In the genomic region with DNA sequence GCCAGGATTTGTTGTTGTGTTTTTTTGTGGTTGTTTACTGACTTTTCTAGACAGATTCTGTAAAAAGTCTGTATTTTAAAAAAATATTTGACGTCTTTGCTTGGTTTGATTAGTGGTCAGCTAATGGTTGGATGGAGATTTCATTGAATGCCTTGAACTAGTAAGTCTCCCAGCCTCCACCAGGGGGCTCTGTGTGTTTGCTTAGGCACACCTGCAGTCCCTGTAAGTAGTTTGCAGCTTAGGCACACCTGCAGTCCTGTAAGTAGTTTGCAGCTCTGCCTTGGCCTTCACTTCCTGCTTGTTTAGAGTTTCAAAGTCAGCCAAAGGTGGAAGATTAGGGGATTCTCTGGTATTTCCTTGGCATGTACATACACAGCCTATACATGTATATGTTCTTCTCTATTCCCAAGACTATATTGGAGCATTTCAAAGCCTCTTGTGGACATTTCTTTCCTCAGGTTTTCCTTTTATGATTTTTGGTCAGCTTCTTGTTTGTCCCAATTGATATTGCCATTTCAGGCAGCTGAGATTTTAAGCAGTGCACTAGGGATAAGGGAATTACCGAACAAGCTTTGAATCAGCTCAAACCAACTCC, we compare ENCODE assay signal across 8 cellular contexts.
DNase-seq lines count a peak whose midpoint lies in the region; ATAC-seq, FAIRE-seq and TF ChIP-seq lines count a peak whose summit lies in the region.

No MANE protein-coding gene starts in this region.

- intact Hi-C loops in CD4-positive, alpha-beta memory T cell (cut with micrococcal nuclease) = loop anchor here (1.0 to 5.0 kb wide), 2 partner anchors 107 to 168 kb away; no protein-coding TSS in a partner anchor
- intact Hi-C loops in PC-3 (cut with micrococcal nuclease) = loop anchor here (1.0 kb wide), 1 partner anchor 107 kb away; no protein-coding TSS in a partner anchor

- H3F3A ChIP-seq in PC-3 (ENCODE audit: low read length, unreplicated experiment) = no peaks in the 10 kb centered on the region

- H3K9me3 Mint-ChIP-seq in CD4-positive, alpha-beta memory T cell = no peaks in the 10 kb centered on the region
- peaks cover 3% of the 10 kb centered on the region for H3K9me3 Mint-ChIP-seq in progenitor cell of endocrine pancreas (ENCODE audit: low read depth)

- no peak overlapping the region for H3K4me3 ChIP-seq in CD4-positive, alpha-beta memory T cell (ENCODE audit: low read length in 2 of 2)
- H3K4me3 ChIP-seq in PC-3 (ENCODE audit: low read length) = no peak overlapping the region
- H3K4me3 ChIP-seq in gastroesophageal sphincter = no peak overlapping the region

- peak overlapping the region in 1 of 8 donors; percentile 4 for H3K4me3 Mint-ChIP-seq in CD4-positive, alpha-beta memory T cell
- H3K4me3 Mint-ChIP-seq in progenitor cell of endocrine pancreas (ENCODE audit: low read depth) = no peak overlapping the region

- H3K9ac ChIP-seq in PC-3 (ENCODE audit: low read length) = no peak overlapping the region

- H4K20me1 ChIP-seq in PC-3 (ENCODE audit: low read length) = no peaks in the 10 kb centered on the region

- H3K9me3 ChIP-seq in CD4-positive, alpha-beta memory T cell (ENCODE audit: control insufficient read depth in 1 of 2, low read length in 2 of 2) = no peaks in the 10 kb centered on the region
- H3K9me3 ChIP-seq in PC-3 (ENCODE audit: low read length) (no peaks in the 10 kb centered on the region), gastroesophageal sphincter (no peaks in the 10 kb centered on the region)

- POLR2A ChIA-PET in CD4-positive, alpha-beta memory T cell (lab: Charles Lee; ENCODE audit: partially characterized antibody) = interaction anchor here (1.2 kb wide), 1 partner anchor 9 kb away, joined by 5 read pairs; no protein-coding TSS in a partner anchor
- POLR2A ChIA-PET in PC-3 (lab: Charles Lee; ENCODE audit: unreplicated experiment) = no interaction called here

- peak; percentile 79 for TF ChIP-seq CTCF in PC-3 (conservative IDR thresholded peaks at IDR 0.05; ENCODE audit: low read depth, low read length)
- TF ChIP-seq CTCF in gastroesophageal sphincter (IDR thresholded peaks at IDR 0.05) = peak; percentile 30 to 59 (median 41)
- TF ChIP-seq CTCF in progenitor cell of endocrine pancreas (IDR thresholded peaks at IDR 0.05; ENCODE audit: unreplicated experiment) = peak; percentile 63

- no peaks in the 10 kb centered on the region for H3K36me3 ChIP-seq in CD4-positive, alpha-beta memory T cell (ENCODE audit: insufficient read depth, low read length)
- H3K36me3 ChIP-seq in PC-3 (ENCODE audit: low read depth, low read length) = no peaks in the 10 kb centered on the region
- H3K36me3 ChIP-seq in gastroesophageal sphincter = peaks cover 0 to 9% of the 10 kb centered on the region in 2 donors

- peaks cover 45 to 57% (median 48%) of the 10 kb centered on the region in 4 donors for H3K4me1 Mint-ChIP-seq in CD4-positive, alpha-beta memory T cell
- peaks cover 15% of the 10 kb centered on the region for H3K4me1 Mint-ChIP-seq in progenitor cell of endocrine pancreas (ENCODE audit: low read depth)

- FAIRE-seq in GM19239 (lab: Jason Lieb, UNC) = peak; percentile 54

- H3K27ac ChIP-seq in CD4-positive, alpha-beta memory T cell (ENCODE audit: low read depth, low read length) = no peak overlapping the region
- no peak overlapping the region for H3K27ac ChIP-seq in PC-3 (ENCODE audit: low read length)
- no peak overlapping the region for H3K27ac ChIP-seq in gastroesophageal sphincter

- DNase-seq in CD4-positive, alpha-beta memory T cell = peak; percentile 50 to 71 (median 54)
- DNase-seq in GM19239 (ENCODE audit: insufficient read length, low spot score) (peak; percentile 48), PC-3 (peak; percentile 77), activated T-helper 1 cell treated with Interleukin-2 at 50 U/mL for 16 hours (ENCODE audit: low read depth) (peak; percentile 32), progenitor cell of endocrine pancreas (ENCODE audit: low spot score, unreplicated experiment) (peak; percentile 22), DMS79 treated with DMSO at 0.1 percent for 48 hours (lab: John Stamatoyannopoulos, UW) (no peak)

- H3K27ac Mint-ChIP-seq in CD4-positive, alpha-beta memory T cell = peak overlapping the region in 2 of 7 donors; percentile 8 to 65
- no peak overlapping the region for H3K27ac Mint-ChIP-seq in progenitor cell of endocrine pancreas

- no peaks in the 10 kb centered on the region for H3K9me2 ChIP-seq in PC-3 (replicated peaks; ENCODE audit: low read length)

- H2AFZ ChIP-seq in PC-3 (ENCODE audit: low read length) = no peak overlapping the region

- peaks cover 19% of the 10 kb centered on the region for H3K4me1 ChIP-seq in CD4-positive, alpha-beta memory T cell (ENCODE audit: insufficient read depth, low read length)
- peaks cover 15% of the 10 kb centered on the region for H3K4me1 ChIP-seq in PC-3 (ENCODE audit: insufficient read depth, low read length)
- peaks cover 3 to 55% (median 4%) of the 10 kb centered on the region in 3 donors for H3K4me1 ChIP-seq in gastroesophageal sphincter

- peaks cover 30 to 33% of the 10 kb centered on the region in 2 donors for H3K36me3 Mint-ChIP-seq in CD4-positive, alpha-beta memory T cell
- peaks cover 13% of the 10 kb centered on the region for H3K36me3 Mint-ChIP-seq in progenitor cell of endocrine pancreas (ENCODE audit: insufficient read depth)

- no peak overlapping the region for H3K4me2 ChIP-seq in PC-3 (ENCODE audit: low read length)

- CTCF ChIA-PET in CD4-positive, alpha-beta memory T cell (lab: Charles Lee; ENCODE audit: partially characterized antibody) = interaction anchor here (0.7 to 4.6 kb wide), 28 partner anchors 9 to 1949 kb away, joined by 3 to 51 read pairs (median 4); no protein-coding TSS in a partner anchor
- CTCF ChIA-PET in PC-3 (lab: Charles Lee) = interaction anchor here (0.5 to 1.6 kb wide), 4 partner anchors 72 to 110 kb away, joined by 3 to 18 read pairs (median 4); no protein-coding TSS in a partner anchor

- no peak for TF ChIP-seq EP300 in gastroesophageal sphincter (IDR thresholded peaks at IDR 0.05)

- H3K27me3 Mint-ChIP-seq in CD4-positive, alpha-beta memory T cell = no peaks in the 10 kb centered on the region
- H3K27me3 Mint-ChIP-seq in progenitor cell of endocrine pancreas = no peaks in the 10 kb centered on the region

- peak; percentile 90 for ATAC-seq in HG03196 (IDR thresholded peaks at IDR 0.05; ENCODE audit: unreplicated experiment)
- peak; percentile 77 for ATAC-seq in PC-3
- ATAC-seq in gastroesophageal sphincter = no peak

- BruUV-seq in PC-3 (replicated peaks; lab: Mats Ljungman, UMichigan) = no TSS peak

- WGBS in gastroesophageal sphincter (ENCODE audit: low coverage in 1 of 2), 2 donors = 83 to 92% methylated on average over 1 to 2 of the region's 2 CpGs

- TF ChIP-seq POLR2A in gastroesophageal sphincter (IDR thresholded peaks at IDR 0.05) = no peak

- 0 out of 2 replicates have a peak, but pooled peaks cover 8% of the 10 kb centered on the region for H3K79me2 ChIP-seq in PC-3 (ENCODE audit: low read length)

- no peaks in the 10 kb centered on the region for H3K27me3 ChIP-seq in CD4-positive, alpha-beta memory T cell (ENCODE audit: insufficient read depth, low read length)
- H3K27me3 ChIP-seq in PC-3 (ENCODE audit: low read length) = no peaks in the 10 kb centered on the region
- H3K27me3 ChIP-seq in gastroesophageal sphincter = no peaks in the 10 kb centered on the region
